Comparison of ENCODE assay signal across 12 cellular contexts in the genomic region with DNA sequence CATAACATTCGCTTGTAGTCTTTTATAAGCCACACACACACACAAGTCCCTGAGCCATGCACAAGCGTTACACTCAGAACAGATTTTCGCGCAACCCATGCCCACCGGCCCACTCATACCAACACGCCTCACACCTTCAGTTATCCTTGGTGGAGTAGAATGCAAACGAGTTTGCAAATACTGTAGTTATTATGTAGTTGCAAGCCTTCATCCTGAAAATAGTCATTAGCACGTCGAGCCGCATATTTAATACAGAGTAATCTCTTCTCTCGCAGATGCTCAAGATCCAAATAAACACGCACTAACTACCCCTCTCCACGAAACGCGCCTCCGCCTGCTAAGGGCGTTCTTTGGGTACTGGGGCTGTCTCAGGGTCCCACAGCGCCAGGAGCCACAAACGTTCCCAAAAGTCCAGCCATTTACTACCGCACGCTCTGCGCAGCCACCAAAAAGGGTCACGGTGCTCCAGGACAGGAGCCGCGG. TPM values are rescaled to one million over a fixed set of nuclear protein-coding genes. Genes with fewer than 3 reads are reported as not detected.
A peak's percentile ranks its signal among the peaks of the same experiment; 100 is the strongest.
DNase-seq lines count a peak whose midpoint lies in the region; ATAC-seq and TF ChIP-seq lines count a peak whose summit lies in the region.
"Had no signal": no experiment of that assay in that cellular context is flagged by ENCODE, and none has a peak within 500 bp of the region (broad histone marks: within the 10 kb centered on the region; RNA-seq: fewer than 3 reads in every experiment).

No MANE protein-coding gene starts in this region.

- no peaks in the 10 kb centered on the region for H3K9me3 Mint-ChIP-seq in Calu3 (ENCODE audit: low read depth, unreplicated experiment)

- no peak for ATAC-seq in GM18858 (IDR thresholded peaks at IDR 0.05; ENCODE audit: unreplicated experiment)
- ATAC-seq in GM18517 (IDR thresholded peaks at IDR 0.05; ENCODE audit: unreplicated experiment): no peak

- H3K79me2 ChIP-seq in hepatocyte: no peaks in the 10 kb centered on the region

- no peak for TF ChIP-seq POLR2A in Peyer's patch (IDR thresholded peaks at IDR 0.05)
- no peak for TF ChIP-seq POLR2A in sigmoid colon (IDR thresholded peaks at IDR 0.05)

- H3K27me3 ChIP-seq in Peyer's patch (peaks cover 0 to 27% of the 10 kb centered on the region in 2 donors), hepatocyte (peaks cover 98% of the 10 kb centered on the region), sigmoid colon (peaks cover 0 to 10% (median 0%) of the 10 kb centered on the region in 3 donors)
- H3K27me3 ChIP-seq: MG63 had no signal

- TF ChIP-seq CTCF in Calu3 (IDR thresholded peaks at IDR 0.05; ENCODE audit: unreplicated experiment): no peak
- no peak for TF ChIP-seq CTCF in Peyer's patch (IDR thresholded peaks at IDR 0.05)
- TF ChIP-seq CTCF in hepatocyte (IDR thresholded peaks at IDR 0.05; ENCODE audit: poor library complexity): no peak
- TF ChIP-seq CTCF in sigmoid colon (IDR thresholded peaks at IDR 0.05): no peak

- no TSS peak for BruUV-seq in Calu3 (replicated peaks; lab: Mats Ljungman, UMichigan)

- H3K4me1 ChIP-seq in Peyer's patch (peaks cover 0 to 30% (median 3%) of the 10 kb centered on the region in 4 donors), hepatocyte (ENCODE audit: insufficient read depth) (peaks cover 25% of the 10 kb centered on the region), sigmoid colon (peaks cover 3 to 42% (median 12%) of the 10 kb centered on the region in 4 donors)

- 21% methylated on average over 25 of the region's 25 CpGs for WGBS in hepatocyte (ENCODE audit: low lambda C conversion rate, missing lambda C conversion rate)
- WGBS in sigmoid colon, 2 donors: 11% methylated on average over 25 of the region's 25 CpGs

- no peaks in the 10 kb centered on the region for H3K4me1 Mint-ChIP-seq in Calu3 (ENCODE audit: low read depth, unreplicated experiment)

- peaks cover 5% of the 10 kb centered on the region for H3K36me3 Mint-ChIP-seq in Calu3 (ENCODE audit: insufficient read depth, unreplicated experiment)

- TF ChIP-seq EP300 in sigmoid colon (IDR thresholded peaks at IDR 0.05): no peak

- H3K4me3 ChIP-seq in Peyer's patch (peak overlapping the region; percentile 37 to 59 (median 49)), hepatocyte (no peak overlapping the region), sigmoid colon (peak overlapping the region; percentile 70 to 80 (median 78))
- H3K4me3 ChIP-seq: MG63 had no signal

- H3K9me3 ChIP-seq in Peyer's patch: no peaks in the 10 kb centered on the region
- no peaks in the 10 kb centered on the region for H3K9me3 ChIP-seq in hepatocyte (ENCODE audit: low read depth)
- no peaks in the 10 kb centered on the region for H3K9me3 ChIP-seq in sigmoid colon
- H3K9me3 ChIP-seq: MG63, SK-N-SH had no signal

- no peaks in the 10 kb centered on the region for H4K20me1 ChIP-seq in hepatocyte (ENCODE audit: insufficient read depth, poor library complexity, severe bottlenecking)

- DNase-seq in Calu3 (no peak), Peyer's patch (no peak), hepatocyte (ENCODE audit: low spot score) (no peak), sigmoid colon (no peak), AML-193 (lab: John Stamatoyannopoulos, UW) (no peak)
- DNase-seq: NCI-H510A treated with DMSO at 0.1 percent for 48 hours had no signal

- no peaks in the 10 kb centered on the region for H3K36me3 ChIP-seq in Peyer's patch
- no peaks in the 10 kb centered on the region for H3K36me3 ChIP-seq in hepatocyte (replicated peaks; ENCODE audit: insufficient read depth, low read depth)
- peaks cover 0 to 4% (median 0%) of the 10 kb centered on the region in 4 donors for H3K36me3 ChIP-seq in sigmoid colon
- H3K36me3 ChIP-seq: MG63 had no signal

- no peak overlapping the region for H2AFZ ChIP-seq in hepatocyte

- CTCF ChIA-PET in Calu3 (lab: Charles Lee): interaction anchor here (0.6 kb wide), 1 partner anchor 1461 kb away, joined by 3 read pairs; no protein-coding TSS in a partner anchor

- H3K4me3 Mint-ChIP-seq in Calu3 (ENCODE audit: low read depth, unreplicated experiment): peak overlapping the region; percentile 66

- intact Hi-C loops in Calu3 (cut with micrococcal nuclease; ENCODE audit: unreplicated experiment): no loop called here
- intact Hi-C loops in sigmoid colon (cut with DNase I): no loop called here

- H3K27me3 Mint-ChIP-seq in Calu3 (ENCODE audit: unreplicated experiment): peaks cover 94% of the 10 kb centered on the region

- peak overlapping the region; percentile 62 to 92 (median 76) for H3K27ac ChIP-seq in Peyer's patch
- no peak overlapping the region for H3K27ac ChIP-seq in hepatocyte
- H3K27ac ChIP-seq in sigmoid colon: peak overlapping the region in 3 of 4 donors; percentile 94 to 95 (median 94)

- H3K27ac Mint-ChIP-seq in Calu3 (ENCODE audit: unreplicated experiment): no peak overlapping the region

- H3K4me2 ChIP-seq in hepatocyte: peak overlapping the region; percentile 79
- H3K4me2 ChIP-seq: SK-N-SH had no signal

- H3K9me2 ChIP-seq in hepatocyte (replicated peaks; ENCODE audit: insufficient read depth): no peaks in the 10 kb centered on the region
- H3K9me2 ChIP-seq: SK-N-SH had no signal

RNA-seq across cellular contexts. Expression of a gene that starts 1.8 kb away (rescaled TPM):
- total RNA-seq in Calu3 (2022) (not detected in 2 replicates), Peyer's patch (10 to 100 TPM in 2 of 4 donors, 1 to 10 TPM in 2; 4.9 to 19.0 (median 8.7) TPM), hepatocyte (0.17 and 0.24 TPM in 2 replicates), sigmoid colon (10 to 100 TPM; 32.4 to 49.9 (median 34.1) TPM)
- polyA plus RNA-seq in hepatocyte (not detected in 2 replicates), sigmoid colon (1 to 10 TPM; 5.8 to 8.9 (median 7.2) TPM)
- total RNA-seq: glomerular endothelial cell, H7 had no signal
- polyA plus RNA-seq: SK-N-SH had no signal
